In the genomic region with DNA sequence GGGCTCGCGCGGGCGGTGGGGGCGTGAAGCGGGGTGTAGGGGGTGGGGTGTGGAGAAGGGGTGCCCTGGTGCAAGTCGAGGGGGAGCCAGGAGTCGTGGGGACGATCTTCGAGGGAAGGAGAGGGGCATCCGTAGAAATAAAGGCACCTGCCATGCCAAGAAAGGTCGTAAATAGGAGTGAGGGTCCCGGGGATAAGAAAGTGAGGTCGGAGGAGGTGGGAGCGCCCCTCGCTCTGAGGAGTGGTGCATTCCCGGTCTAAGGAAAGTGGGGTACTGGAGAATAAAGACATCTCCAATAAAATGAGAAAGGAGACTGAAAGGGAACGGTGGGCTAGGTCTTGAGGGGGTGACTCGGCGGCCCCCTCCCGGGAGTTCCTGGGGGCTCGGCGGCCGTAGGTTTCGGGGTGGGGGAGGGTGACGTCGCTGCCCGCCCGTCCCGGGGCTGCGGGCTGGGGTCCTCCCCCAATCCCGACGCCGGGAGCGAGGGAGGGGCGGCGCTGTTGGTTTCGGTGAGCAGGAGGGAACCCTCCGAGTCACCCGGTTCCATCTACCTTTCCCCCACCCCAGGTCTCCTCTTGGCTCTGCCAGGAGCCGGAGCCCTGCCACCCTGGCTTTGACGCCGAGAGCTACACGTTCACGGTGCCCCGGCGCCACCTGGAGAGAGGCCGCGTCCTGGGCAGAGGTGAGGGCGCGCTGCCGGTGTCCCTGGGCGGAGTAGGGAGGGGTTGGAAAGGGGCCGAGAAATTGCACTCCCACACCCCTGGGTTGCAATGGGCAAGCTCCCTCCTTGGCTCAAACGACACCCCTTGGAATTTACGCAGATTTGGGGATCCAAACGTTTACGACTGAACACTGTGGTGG, we compare ENCODE assay signal across 8 cellular contexts. TPM values are rescaled to one million over a fixed set of nuclear protein-coding genes. Genes with fewer than 3 reads are reported as not detected.
A peak's percentile ranks its signal among the peaks of the same experiment; 100 is the strongest.
DNase-seq lines count a peak whose midpoint lies in the region; ATAC-seq and TF ChIP-seq lines count a peak whose summit lies in the region.

No MANE protein-coding gene starts in this region.

- peaks cover 23% of the 10 kb centered on the region for H3K4me1 ChIP-seq in HUES48 (ENCODE audit: control insufficient read depth, insufficient read depth, low read length)
- H3K4me1 ChIP-seq in colonic mucosa = no peaks in the 10 kb centered on the region

- ATAC-seq in HG02678 (IDR thresholded peaks at IDR 0.05; ENCODE audit: unreplicated experiment) = no peak
- ATAC-seq in GM18867 (IDR thresholded peaks at IDR 0.05; ENCODE audit: unreplicated experiment) = no peak
- ATAC-seq in GM21786 (IDR thresholded peaks at IDR 0.05; ENCODE audit: unreplicated experiment) = no peak

- H3K27ac ChIP-seq in HUES48 (ENCODE audit: low read depth, low read length) = peak overlapping the region; percentile 51
- peak overlapping the region; percentile 82 for H3K27ac ChIP-seq in colonic mucosa

- intact Hi-C loops in colonic mucosa (cut with DNase I) = no loop called here

- H3K4me3 ChIP-seq in HUES48 (ENCODE audit: low read depth, low read length) = peak overlapping the region; percentile 95
- H3K4me3 ChIP-seq in colonic mucosa = peak overlapping the region; percentile 62

- DNase-seq in ACHN = peak; percentile 37
- DNase-seq in colonic mucosa = peak; percentile 89
- peak; percentile 52 for DNase-seq in mucosa of gallbladder (ENCODE audit: low spot score)
- no peak for DNase-seq in stimulated activated naive CD4-positive, alpha-beta T cell treated with Interleukin-2 at 50 U/mL for 16 hours (lab: John Stamatoyannopoulos, UW)

- H3K27me3 ChIP-seq in HUES48 (ENCODE audit: control insufficient read depth, insufficient read depth, low read length) (no peaks in the 10 kb centered on the region), colonic mucosa (peaks cover 9% of the 10 kb centered on the region)

- in situ Hi-C loops in ACHN (cut with HindIII; ENCODE audit: low pct_ligation_motif_present, low pct_unique_long_range_greater_than_20kb, low sequenced_read_pairs) = no loop called here

- H3K9ac ChIP-seq in HUES48 (ENCODE audit: low read depth, low read length) (peak overlapping the region; percentile 78), colonic mucosa (ENCODE audit: low read depth in 2 of 2, low read length in 2 of 2) (peak overlapping the region; percentile 91)

- no peaks in the 10 kb centered on the region for H3K9me3 ChIP-seq in HUES48 (ENCODE audit: control insufficient read depth, insufficient read depth, low read length)
- no peaks in the 10 kb centered on the region for H3K9me3 ChIP-seq in colonic mucosa

- H3K36me3 ChIP-seq in HUES48 (ENCODE audit: control insufficient read depth, insufficient read depth, low read length) = peaks cover 17% of the 10 kb centered on the region
- no peaks in the 10 kb centered on the region for H3K36me3 ChIP-seq in colonic mucosa

- TF ChIP-seq CTCF in colonic mucosa (IDR thresholded peaks at IDR 0.05) = peak; percentile 36

RNA-seq across cellular contexts. Expression of gene CDH1, which starts 0.9 kb away (rescaled TPM):
- total RNA-seq in colonic mucosa = 100 to 1,000 TPM; 494 to 519 TPM
- 425 TPM for total RNA-seq in mucosa of gallbladder
